ENCODE assay signal across 9 cellular contexts in genomic region chr2:16011621-16011960, GRCh38.
"Had no signal": no experiment of that assay in that cellular context is flagged by ENCODE, and none has a peak within 500 bp of the region (broad histone marks: within the 10 kb centered on the region; RNA-seq: fewer than 3 reads in every experiment).

No MANE protein-coding gene starts in this region.

- H3K9ac ChIP-seq: GM23248 had no signal

- H3K9me3 ChIP-seq: HAP-1 had no signal

- H3K4me3 ChIP-seq: GM23248, HAP-1 had no signal

- H3K27ac ChIP-seq: GM23248 had no signal

- FAIRE-seq: H54 had no signal

- H2AFZ ChIP-seq: GM23248 had no signal

- H3K27ac Mint-ChIP-seq: HFFc6 had no signal

- ATAC-seq: HCT116 had no signal

- H3K4me3 Mint-ChIP-seq: H9, HFFc6 had no signal

- H3K36me3 ChIP-seq: HAP-1 had no signal

- DNase-seq: GM23248, GOT3, H7, H9, HCEC 1CT, HFFc6 had no signal

- H3K4me1 ChIP-seq: HAP-1 had no signal
